ENCODE assay signal across 1 cellular context in the genomic region with DNA sequence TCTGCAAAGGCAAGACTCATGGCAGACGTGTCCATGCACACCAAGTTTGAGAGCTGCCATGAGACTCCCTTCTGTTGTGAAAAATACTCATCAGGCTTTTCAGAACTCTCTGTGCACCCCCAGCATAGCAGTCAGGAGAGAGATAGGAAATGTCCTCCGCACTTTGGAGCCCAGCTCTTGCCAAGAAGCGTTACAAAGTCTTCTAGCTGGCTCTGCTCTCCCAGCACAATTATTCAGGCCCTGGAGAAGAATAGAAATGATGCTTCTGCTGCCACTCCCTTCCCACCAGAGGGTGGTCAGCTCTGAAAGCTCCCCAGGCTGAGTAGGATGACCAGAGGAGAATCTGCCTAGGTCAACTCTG.
TF ChIP-seq lines count a peak whose summit lies in the region.

No MANE protein-coding gene starts in this region.

TF ChIP-seq in SK-N-SH, 30 proteins besides CTCF, POLR2A, EP300 and RAD21 (continued from another document):
- no peak for TF ChIP-seq REST (IDR thresholded peaks at IDR 0.05; ENCODE audit: low read depth, low read length)
- no peak; the same call in 1 of the 2 replicates for TF ChIP-seq TCF12 (IDR thresholded peaks at IDR 0.05)
- peak; percentile 2; the same call in 1 of the 2 replicates for TF ChIP-seq NFIC (IDR thresholded peaks at IDR 0.05; ENCODE audit: borderline replicate concordance)
- TF ChIP-seq CHD2 (IDR thresholded peaks at IDR 0.05; ENCODE audit: low read length, partially characterized antibody), result no peak
- no peak for TF ChIP-seq SMC3 (IDR thresholded peaks at IDR 0.05; ENCODE audit: low read depth, low read length)
- TF ChIP-seq RXRA (IDR thresholded peaks at IDR 0.05; ENCODE audit: borderline replicate concordance, low read depth), result no peak
- no peak for TF ChIP-seq TEAD4 (IDR thresholded peaks at IDR 0.05; ENCODE audit: borderline replicate concordance, insufficient read depth)
- no peak for TF ChIP-seq NRF1 (IDR thresholded peaks at IDR 0.05; ENCODE audit: low read depth, low read length)
- TF ChIP-seq GATA2 (CRISPR knock-in tag; IDR thresholded peaks at IDR 0.05), result no peak
- no peak for TF ChIP-seq MXI1 (IDR thresholded peaks at IDR 0.05; ENCODE audit: low read depth, low read length)
- TF ChIP-seq, protein P1, sequence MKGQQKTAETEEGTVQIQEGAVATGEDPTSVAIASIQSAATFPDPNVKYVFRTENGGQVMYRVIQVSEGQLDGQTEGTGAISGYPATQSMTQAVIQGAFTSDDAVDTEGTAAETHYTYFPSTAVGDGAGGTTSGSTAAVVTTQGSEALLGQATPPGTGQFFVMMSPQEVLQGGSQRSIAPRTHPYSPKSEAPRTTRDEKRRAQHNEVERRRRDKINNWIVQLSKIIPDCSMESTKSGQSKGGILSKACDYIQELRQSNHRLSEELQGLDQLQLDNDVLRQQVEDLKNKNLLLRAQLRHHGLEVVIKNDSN (IDR thresholded peaks at IDR 0.05; ENCODE audit: borderline replicate concordance, low read depth), result no peak
- TF ChIP-seq MAX (IDR thresholded peaks at IDR 0.05; ENCODE audit: low read depth), result 0 out of 2 replicates have a peak, but pooled peaks have one; percentile 0
- no peak for TF ChIP-seq EZH2phosphoT487 (IDR thresholded peaks at IDR 0.05; ENCODE audit: borderline replicate concordance, low read depth)
- TF ChIP-seq, protein P2, sequence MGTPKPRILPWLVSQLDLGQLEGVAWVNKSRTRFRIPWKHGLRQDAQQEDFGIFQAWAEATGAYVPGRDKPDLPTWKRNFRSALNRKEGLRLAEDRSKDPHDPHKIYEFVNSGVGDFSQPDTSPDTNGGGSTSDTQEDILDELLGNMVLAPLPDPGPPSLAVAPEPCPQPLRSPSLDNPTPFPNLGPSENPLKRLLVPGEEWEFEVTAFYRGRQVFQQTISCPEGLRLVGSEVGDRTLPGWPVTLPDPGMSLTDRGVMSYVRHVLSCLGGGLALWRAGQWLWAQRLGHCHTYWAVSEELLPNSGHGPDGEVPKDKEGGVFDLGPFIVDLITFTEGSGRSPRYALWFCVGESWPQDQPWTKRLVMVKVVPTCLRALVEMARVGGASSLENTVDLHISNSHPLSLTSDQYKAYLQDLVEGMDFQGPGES (IDR thresholded peaks at IDR 0.05; ENCODE audit: low read depth, low read length), result no peak
